In genomic region chr15:41660235-41661077, GRCh38 we compare ENCODE assay signal across 8 cellular contexts.
DNase-seq lines count a peak whose midpoint lies in the region; ATAC-seq and TF ChIP-seq lines count a peak whose summit lies in the region.

Gene MGA, plus strand, starts transcription at chr15:41660405.

- DNase-seq in AG04449 (ENCODE audit: low read depth, low spot score) (peak; percentile 54), NCI-H2171 treated with DMSO at 0.1 percent for 48 hours (lab: John Stamatoyannopoulos, UW) (peak; percentile 85), choroid plexus epithelial cell (ENCODE audit: low read depth) (peak; percentile 95), kidney tubule cell (ENCODE audit: low spot score) (peak; percentile 86)
- DNase-seq in activated CD4-positive, alpha-beta T cell treated with anti-CD3 and anti-CD28 coated beads for 24 hours (ENCODE audit: low read depth in 2 of 2): peak; percentile 78 to 82
- peak; percentile 70 to 83 (median 72) for DNase-seq in stimulated activated CD4-positive, alpha-beta T cell treated with anti-CD3 and anti-CD28 coated beads, Interleukin-1b, Interleukin-23, amount 100 ng/mL, for 24 hours (ENCODE audit: low read depth in 4 of 4, low spot score in 1 of 4)

- TF ChIP-seq CTCF in AG04449 (IDR thresholded peaks at IDR 0.05; ENCODE audit: insufficient read depth, low read length, missing control alignments) (no peak), choroid plexus epithelial cell (conservative IDR thresholded peaks at IDR 0.05; ENCODE audit: low read depth, low read length) (no peak)

- POLR2A ChIA-PET in AG04449 (lab: Yijun Ruan, JAX): interaction anchor here (0.9 to 1.2 kb wide), 2 partner anchors 13 to 53 kb away, joined by 3 read pairs; no protein-coding TSS in a partner anchor

- CTCF ChIA-PET in AG04449 (lab: Yijun Ruan, JAX): interaction anchor here (0.8 to 1.5 kb wide), 7 partner anchors 14 to 151 kb away, joined by 3 to 4 read pairs (median 3); no protein-coding TSS in a partner anchor

- H3K4me3 ChIP-seq in AG04449 (ENCODE audit: low read depth, low read length) (peak within 1 kb of the TSS; percentile 76), choroid plexus epithelial cell (ENCODE audit: low read depth, low read length) (peak within 1 kb of the TSS; percentile 64)

- ATAC-seq in GM18867 (IDR thresholded peaks at IDR 0.05; ENCODE audit: unreplicated experiment) (peak; percentile 75), HG03097 (IDR thresholded peaks at IDR 0.05; ENCODE audit: low FRiP score, unreplicated experiment) (peak; percentile 66)

Comparison
In these comparisons a context has a peak if more than half of its experiments do, and no peak if none do; other contexts are left out.
1. Peak in every context shown above with its lines: DNase-seq, ATAC-seq and H3K4me3 ChIP-seq.